ENCODE assay signal across 34 cellular contexts in genomic region chr6:155505560-155505959, GRCh38. TPM values are rescaled to one million over a fixed set of nuclear protein-coding genes. Genes with fewer than 3 reads are reported as not detected.
DNase-seq lines count a peak whose midpoint lies in the region; TF ChIP-seq lines count a peak whose summit lies in the region.
"Had no signal": no experiment of that assay in that cellular context is flagged by ENCODE, and none has a peak within 500 bp of the region (broad histone marks: within the 10 kb centered on the region; RNA-seq: fewer than 3 reads in every experiment).

No MANE protein-coding gene starts in this region.

- no peak overlapping the region for H3K4me2 ChIP-seq in osteoblast (ENCODE audit: insufficient read depth, low read length)
- H3K4me2 ChIP-seq: BLaER1 had no signal

- DNase-seq in M059J (ENCODE audit: low read depth) (peak; percentile 67), coronary artery (ENCODE audit: low spot score) (no peak), osteoblast (ENCODE audit: insufficient read length, low spot score, missing footprints) (no peak), NCI-H2081 treated with DMSO at 0.1 percent for 48 hours (lab: John Stamatoyannopoulos, UW) (no peak), cortex of kidney (lab: John Stamatoyannopoulos, UW) (no peak), GM19238 (ENCODE audit: insufficient read length, low spot score) (no peak)
- no peak for DNase-seq in stimulated activated CD4-positive, alpha-beta T cell treated with anti-CD3 and anti-CD28 coated beads, Interleukin-1b, Interleukin-23, amount 100 ng/mL, for 48 hours
- DNase-seq: ACHN; activated CD4-positive, alpha-beta T cell treated with anti-CD3 and anti-CD28 coated beads, Interleukin-2, amount 10 ng/mL, durations not matched to agents 24 days and 14 days; activated naive CD4-positive, alpha-beta T cell treated with anti-CD3 and anti-CD28 coated beads, Interleukin-2, amount 50 U/mL, for 16 hours; activated T-cell treated with anti-CD3 and anti-CD28 coated beads, Interleukin-2, amount 50 U/mL, for 48 hours; body of pancreas; COR-L47; effector memory CD4-positive, alpha-beta T cell; H7; hypothalamus; left ventricle myocardium superior; mucosa of descending colon; NCI-H1694 treated with DMSO at 0.1 percent for 48 hours; NCI-H2171 treated with DMSO at 0.1 percent for 48 hours; NCI-H524 treated with DMSO at 0.1 percent for 48 hours; stimulated activated CD4-positive, alpha-beta T cell treated with anti-CD3 and anti-CD28 coated beads, Interleukin-2, amount 100 ng/mL, for 24 hours; substantia nigra; T-helper 9 cell; WERI-Rb-1 had no signal

- H3K27me3 ChIP-seq in ACC112 (ENCODE audit: insufficient read depth, low read length) (no peaks in the 10 kb centered on the region), osteoblast (ENCODE audit: insufficient read depth, low read length) (no peaks in the 10 kb centered on the region)
- H3K27me3 ChIP-seq: BLaER1, body of pancreas had no signal

- no peaks in the 10 kb centered on the region for H3K79me2 ChIP-seq in ACC112 (ENCODE audit: control insufficient read depth, insufficient read depth, low read length, unreplicated experiment)
- H3K79me2 ChIP-seq in osteoblast (ENCODE audit: insufficient read depth, low read length): no peaks in the 10 kb centered on the region

- no peak overlapping the region for H3K4me3 ChIP-seq in ACC112 (ENCODE audit: low read depth, low read length)
- no peak overlapping the region for H3K4me3 ChIP-seq in coronary artery
- H3K4me3 ChIP-seq in osteoblast (ENCODE audit: insufficient read depth, low read length): no peak overlapping the region
- H3K4me3 ChIP-seq: BLaER1, body of pancreas, mucosa of descending colon, skin epidermis had no signal

- no peaks in the 10 kb centered on the region for H3K9me3 ChIP-seq in osteoblast (ENCODE audit: low read depth, low read length)
- H3K9me3 ChIP-seq: body of pancreas had no signal

- H4K20me1 ChIP-seq in osteoblast (ENCODE audit: insufficient read depth, low read length): no peaks in the 10 kb centered on the region
- H4K20me1 ChIP-seq: BLaER1 had no signal

- no peak for TF ChIP-seq CTCF in coronary artery (IDR thresholded peaks at IDR 0.05)
- no peak for TF ChIP-seq CTCF in osteoblast (IDR thresholded peaks at IDR 0.05; ENCODE audit: extremely low read depth, low read depth, low read length)

- H3K36me3 ChIP-seq in ACC112 (ENCODE audit: insufficient read depth, low read length) (no peaks in the 10 kb centered on the region), osteoblast (ENCODE audit: insufficient read depth, low read length) (no peaks in the 10 kb centered on the region)
- H3K36me3 ChIP-seq: BLaER1, WERI-Rb-1 had no signal

- H2AFZ ChIP-seq in ACC112 (ENCODE audit: low read length, unreplicated experiment) (peak overlapping the region; percentile 4), osteoblast (ENCODE audit: low read length) (peak overlapping the region; percentile 71)

- H3K27ac ChIP-seq in ACC112 (ENCODE audit: low read depth, low read length) (no peak overlapping the region), coronary artery (peak overlapping the region; percentile 29 to 43), osteoblast (ENCODE audit: low read depth, low read length) (no peak overlapping the region)
- H3K27ac ChIP-seq: BLaER1, body of pancreas, HL-60, skin epidermis, WERI-Rb-1 had no signal

- no peaks in the 10 kb centered on the region for H3K4me1 ChIP-seq in ACC112 (ENCODE audit: control insufficient read depth, insufficient read depth, low read length, unreplicated experiment)
- H3K4me1 ChIP-seq in osteoblast (ENCODE audit: insufficient read depth, low read length): peaks cover 4% of the 10 kb centered on the region
- H3K4me1 ChIP-seq: BLaER1, body of pancreas had no signal

RNA-seq across cellular contexts. Expression of gene NOX3, which starts 49.9 kb away (rescaled TPM):
- not detected in 2 replicates for total RNA-seq in M059J (2014; rRNA removed; shearing (Covaris generic))
- total RNA-seq in osteoblast: not detected in 2 replicates
- total RNA-seq: activated CD4-positive, alpha-beta T cell treated with anti-CD3 and anti-CD28 coated beads, Interleukin-2, amount 10 ng/mL, durations not matched to agents 24 days and 14 days; body of pancreas; cerebellum; esophagus mucosa; frontal cortex; H7; left ventricle myocardium superior; LHCN-M2; mucosa of descending colon; urinary bladder had no signal

Comparison
In these comparisons a context has a peak if more than half of its experiments do, and no peak if none do; other contexts are left out.
1. H3K27ac ChIP-seq: peak in coronary artery (2 of 2); none in ACC112 (single experiment) and osteoblast (single experiment).